Comparison of ENCODE assay signal across 1 cellular context in the genomic region with DNA sequence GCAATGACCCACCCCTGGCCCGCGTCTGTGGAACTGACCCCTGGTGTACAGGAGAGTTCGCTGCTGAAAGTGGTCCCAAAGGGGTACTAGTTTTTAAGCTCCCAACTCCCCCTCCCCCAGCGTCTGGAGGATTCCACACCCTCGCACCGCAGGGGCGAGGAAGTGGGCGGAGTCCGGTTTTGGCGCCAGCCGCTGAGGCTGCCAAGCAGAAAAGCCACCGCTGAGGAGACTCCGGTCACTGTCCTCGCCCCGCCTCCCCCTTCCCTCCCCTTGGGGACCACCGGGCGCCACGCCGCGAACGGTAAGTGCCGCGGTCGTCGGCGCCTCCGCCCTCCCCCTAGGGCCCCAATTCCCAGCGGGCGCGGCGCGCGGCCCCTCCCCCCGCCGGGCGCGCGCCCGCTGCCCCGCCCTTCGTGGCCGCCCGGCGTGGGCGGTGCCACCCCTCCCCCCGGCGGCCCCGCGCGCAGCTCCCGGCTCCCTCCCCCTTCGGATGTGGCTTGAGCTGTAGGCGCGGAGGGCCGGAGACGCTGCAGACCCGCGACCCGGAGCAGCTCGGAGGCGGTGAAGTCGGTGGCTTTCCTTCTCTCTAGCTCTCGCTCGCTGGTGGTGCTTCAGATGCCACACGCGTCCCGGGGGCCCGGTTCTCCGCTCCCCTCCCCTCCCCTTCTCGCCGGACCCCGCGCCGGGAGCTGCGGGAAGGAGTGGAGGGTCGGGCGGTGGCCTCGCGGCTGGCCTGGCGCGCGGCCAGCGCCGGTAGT.
TF ChIP-seq lines count a peak whose summit lies in the region.

CBX3 (plus strand) TSS at position 485 of the 758 bp plus-strand sequence. CDS start 1,254 bp downstream, outside the sequence.

TF ChIP-seq in HEK293, 187 proteins besides CTCF, POLR2A, EP300 and RAD21 (continued from another document and continues in another):
- TF ChIP-seq ZNF768 (tag by site-specific recombination; IDR thresholded peaks at IDR 0.05) (no peak), WT1 (tag by site-specific recombination; IDR thresholded peaks at IDR 0.05) (peak; percentile 80), ZNF16 (tag by site-specific recombination; IDR thresholded peaks at IDR 0.05; ENCODE audit: low read depth) (no peak), ZNF223 (tag by site-specific recombination; IDR thresholded peaks at IDR 0.05) (no peak), ZNF558 (tag by site-specific recombination; IDR thresholded peaks at IDR 0.05) (no peak), ZNF473 (tag by site-specific recombination; IDR thresholded peaks at IDR 0.05) (no peak), MZF1 (tag by site-specific recombination; IDR thresholded peaks at IDR 0.05; ENCODE audit: borderline replicate concordance) (no peak), ZNF423 (tag by site-specific recombination; IDR thresholded peaks at IDR 0.05) (peak; percentile 99), ZNF791 (tag by site-specific recombination; IDR thresholded peaks at IDR 0.05) (no peak), ATF2 (tag by site-specific recombination; IDR thresholded peaks at IDR 0.05; ENCODE audit: low read depth) (no peak), EGR2 (tag by site-specific recombination; IDR thresholded peaks at IDR 0.05; ENCODE audit: low read depth) (peak; percentile 75), ZNF350 (tag by site-specific recombination; IDR thresholded peaks at IDR 0.05) (no peak), ZNF324 (tag by site-specific recombination; IDR thresholded peaks at IDR 0.05) (no peak), ELK4 (IDR thresholded peaks at IDR 0.05; ENCODE audit: borderline replicate concordance, low read depth, low read length) (no peak), ZNF184 (tag by site-specific recombination; IDR thresholded peaks at IDR 0.05) (0 out of 2 replicates have a peak, but pooled peaks have one; percentile 39), ZNF19 (tag by site-specific recombination; IDR thresholded peaks at IDR 0.05; ENCODE audit: low read depth) (no peak), ZNF366 (tag by site-specific recombination; conservative IDR thresholded peaks at IDR 0.05) (0 out of 2 replicates have a peak, but pooled peaks have one; percentile 25), IKZF3 (tag by site-specific recombination; IDR thresholded peaks at IDR 0.05) (peak; percentile 67), HOXD13 (CRISPR knock-in tag; IDR thresholded peaks at IDR 0.05; ENCODE audit: borderline replicate concordance) (no peak), ZNF629 (tag by site-specific recombination; IDR thresholded peaks at IDR 0.05) (no peak), ZXDB (tag by site-specific recombination; IDR thresholded peaks at IDR 0.05) (peak; percentile 97), ZNF398 (tag by site-specific recombination; IDR thresholded peaks at IDR 0.05) (peak; percentile 48; the same call in 1 of the 2 replicates), PRDM6 (tag by site-specific recombination; IDR thresholded peaks at IDR 0.05) (peak; percentile 66), ZNF837 (tag by site-specific recombination; IDR thresholded peaks at IDR 0.05) (no peak), OSR2 (tag by site-specific recombination; IDR thresholded peaks at IDR 0.05) (peak; percentile 60; the same call in 1 of the 2 replicates), ZNF76 (tag by site-specific recombination; IDR thresholded peaks at IDR 0.05; ENCODE audit: borderline replicate concordance, low read depth) (no peak; the same call in 1 of the 2 replicates), ZFP37 (tag by site-specific recombination; IDR thresholded peaks at IDR 0.05) (0 out of 2 replicates have a peak, but pooled peaks have one; percentile 18), ZSCAN30 (tag by site-specific recombination; IDR thresholded peaks at IDR 0.05) (peak; percentile 43; the same call in 1 of the 2 replicates), ZNF155 (tag by site-specific recombination; IDR thresholded peaks at IDR 0.05) (no peak), ZNF843 (tag by site-specific recombination; IDR thresholded peaks at IDR 0.05) (peak; percentile 69; the same call in 1 of the 2 replicates), ZNF138 (tag by site-specific recombination; IDR thresholded peaks at IDR 0.05; ENCODE audit: borderline replicate concordance) (no peak), ZNF23 (tag by site-specific recombination; IDR thresholded peaks at IDR 0.05; ENCODE audit: borderline replicate concordance) (no peak), YY1 (tag by site-specific recombination; IDR thresholded peaks at IDR 0.05) (no peak; the same call in 1 of the 2 replicates), ZFP69B (tag by site-specific recombination; IDR thresholded peaks at IDR 0.05) (peak; percentile 20; the same call in 1 of the 2 replicates), KLF9 (tag by site-specific recombination; IDR thresholded peaks at IDR 0.05; ENCODE audit: low read depth) (peak; percentile 70; the same call in 1 of the 2 replicates), SP2 (tag by site-specific recombination; IDR thresholded peaks at IDR 0.05) (peak; percentile 40; the same call in 1 of the 2 replicates), REPIN1 (tag by site-specific recombination; IDR thresholded peaks at IDR 0.05; ENCODE audit: low read depth) (no peak), KLF16 (tag by site-specific recombination; IDR thresholded peaks at IDR 0.05) (peak; percentile 35), ZNF785 (tag by site-specific recombination; IDR thresholded peaks at IDR 0.05) (no peak), ZEB2 (tag by site-specific recombination; IDR thresholded peaks at IDR 0.05) (peak; percentile 90; the same call in 1 of the 2 replicates), ZNF664 (tag by site-specific recombination; IDR thresholded peaks at IDR 0.05) (no peak), GLI2 (tag by site-specific recombination; IDR thresholded peaks at IDR 0.05; ENCODE audit: borderline replicate concordance, low read depth) (no peak), ZNF624 (tag by site-specific recombination; IDR thresholded peaks at IDR 0.05) (no peak), ZNF10 (tag by site-specific recombination; IDR thresholded peaks at IDR 0.05) (no peak), TSHZ1 (tag by site-specific recombination; IDR thresholded peaks at IDR 0.05; ENCODE audit: borderline replicate concordance) (no peak), ZNF24 (tag by site-specific recombination; IDR thresholded peaks at IDR 0.05) (peak; percentile 17; the same call in 1 of the 2 replicates), GFI1B (tag by site-specific recombination; IDR thresholded peaks at IDR 0.05) (no peak), ZNF549 (tag by site-specific recombination; IDR thresholded peaks at IDR 0.05) (no peak), KLF1 (tag by site-specific recombination; IDR thresholded peaks at IDR 0.05) (peak; percentile 89)
- TF ChIP-seq, protein P1, sequence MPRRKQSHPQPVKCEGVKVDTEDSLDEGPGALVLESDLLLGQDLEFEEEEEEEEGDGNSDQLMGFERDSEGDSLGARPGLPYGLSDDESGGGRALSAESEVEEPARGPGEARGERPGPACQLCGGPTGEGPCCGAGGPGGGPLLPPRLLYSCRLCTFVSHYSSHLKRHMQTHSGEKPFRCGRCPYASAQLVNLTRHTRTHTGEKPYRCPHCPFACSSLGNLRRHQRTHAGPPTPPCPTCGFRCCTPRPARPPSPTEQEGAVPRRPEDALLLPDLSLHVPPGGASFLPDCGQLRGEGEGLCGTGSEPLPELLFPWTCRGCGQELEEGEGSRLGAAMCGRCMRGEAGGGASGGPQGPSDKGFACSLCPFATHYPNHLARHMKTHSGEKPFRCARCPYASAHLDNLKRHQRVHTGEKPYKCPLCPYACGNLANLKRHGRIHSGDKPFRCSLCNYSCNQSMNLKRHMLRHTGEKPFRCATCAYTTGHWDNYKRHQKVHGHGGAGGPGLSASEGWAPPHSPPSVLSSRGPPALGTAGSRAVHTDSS (tag by site-specific recombination; IDR thresholded peaks at IDR 0.05) = no peak
- TF ChIP-seq, protein P2, sequence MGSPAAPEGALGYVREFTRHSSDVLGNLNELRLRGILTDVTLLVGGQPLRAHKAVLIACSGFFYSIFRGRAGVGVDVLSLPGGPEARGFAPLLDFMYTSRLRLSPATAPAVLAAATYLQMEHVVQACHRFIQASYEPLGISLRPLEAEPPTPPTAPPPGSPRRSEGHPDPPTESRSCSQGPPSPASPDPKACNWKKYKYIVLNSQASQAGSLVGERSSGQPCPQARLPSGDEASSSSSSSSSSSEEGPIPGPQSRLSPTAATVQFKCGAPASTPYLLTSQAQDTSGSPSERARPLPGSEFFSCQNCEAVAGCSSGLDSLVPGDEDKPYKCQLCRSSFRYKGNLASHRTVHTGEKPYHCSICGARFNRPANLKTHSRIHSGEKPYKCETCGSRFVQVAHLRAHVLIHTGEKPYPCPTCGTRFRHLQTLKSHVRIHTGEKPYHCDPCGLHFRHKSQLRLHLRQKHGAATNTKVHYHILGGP (tag by site-specific recombination; IDR thresholded peaks at IDR 0.05) = no peak
- TF ChIP-seq, protein P3, sequence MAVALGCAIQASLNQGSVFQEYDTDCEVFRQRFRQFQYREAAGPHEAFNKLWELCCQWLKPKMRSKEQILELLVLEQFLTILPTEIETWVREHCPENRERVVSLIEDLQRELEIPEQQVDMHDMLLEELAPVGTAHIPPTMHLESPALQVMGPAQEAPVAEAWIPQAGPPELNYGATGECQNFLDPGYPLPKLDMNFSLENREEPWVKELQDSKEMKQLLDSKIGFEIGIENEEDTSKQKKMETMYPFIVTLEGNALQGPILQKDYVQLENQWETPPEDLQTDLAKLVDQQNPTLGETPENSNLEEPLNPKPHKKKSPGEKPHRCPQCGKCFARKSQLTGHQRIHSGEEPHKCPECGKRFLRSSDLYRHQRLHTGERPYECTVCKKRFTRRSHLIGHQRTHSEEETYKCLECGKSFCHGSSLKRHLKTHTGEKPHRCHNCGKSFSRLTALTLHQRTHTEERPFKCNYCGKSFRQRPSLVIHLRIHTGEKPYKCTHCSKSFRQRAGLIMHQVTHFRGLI (tag by site-specific recombination; IDR thresholded peaks at IDR 0.05) = no peak
